Comparison of ENCODE assay signal across 22 cellular contexts in the genomic region with DNA sequence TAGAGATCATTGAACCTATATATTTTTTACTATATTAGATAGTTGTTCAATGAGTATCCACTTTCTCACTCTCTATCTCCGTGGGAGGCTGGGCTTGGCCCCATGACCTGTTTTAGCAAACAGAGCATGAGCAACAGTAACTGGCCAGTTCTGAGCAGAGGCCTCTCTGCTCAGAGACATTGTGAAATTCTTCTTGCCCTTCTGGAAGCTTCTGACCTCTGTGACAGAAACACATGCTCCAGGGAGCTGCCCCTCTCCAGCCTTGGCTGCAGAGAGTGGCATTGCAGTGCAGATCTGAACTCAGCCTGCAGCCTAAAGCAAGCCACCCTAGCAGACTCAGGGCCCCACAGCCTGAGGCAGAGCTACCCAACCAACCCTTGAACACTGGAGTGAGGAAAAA. TPM values are rescaled to one million over a fixed set of nuclear protein-coding genes. Genes with fewer than 3 reads are reported as not detected.
DNase-seq lines count a peak whose midpoint lies in the region; ATAC-seq and TF ChIP-seq lines count a peak whose summit lies in the region.
"Had no signal": no experiment of that assay in that cellular context is flagged by ENCODE, and none has a peak within 500 bp of the region (broad histone marks: within the 10 kb centered on the region; RNA-seq: fewer than 3 reads in every experiment).

No MANE protein-coding gene starts in this region.

- H3K4me2 ChIP-seq in IMR-90 (ENCODE audit: low read depth, low read length) (no peak overlapping the region), smooth muscle cell (no peak overlapping the region)

- no peak overlapping the region for H4K8ac ChIP-seq in IMR-90 (ENCODE audit: low read depth in 2 of 2, low read length in 2 of 2)

- DNase-seq in IMR-90 = peak; percentile 44
- DNase-seq in choroid plexus epithelial cell (ENCODE audit: low read depth) = peak; percentile 53
- DNase-seq in left lung = no peak
- no peak for DNase-seq in smooth muscle cell (lab: John Stamatoyannopoulos, UW; ENCODE audit: unreplicated experiment)
- no peak for DNase-seq in GOT3 (lab: John Stamatoyannopoulos, UW)
- DNase-seq: activated CD4-positive, alpha-beta memory T cell treated with anti-CD3 and anti-CD28 coated beads for 36 hours; activated naive CD4-positive, alpha-beta T cell; activated T-cell treated with anti-CD3 and anti-CD28 coated beads for 4 hours; CD8-positive, alpha-beta memory T cell; DMS79 treated with DMSO at 0.1 percent for 48 hours; effector memory CD8-positive, alpha-beta T cell; NCI-H1417; NCI-H526; stimulated activated CD4-positive, alpha-beta T cell treated with anti-CD3 and anti-CD28 coated beads, Interleukin-15, amount 100 ng/mL, for 24 hours had no signal

- no peak for TF ChIP-seq POLR2A in IMR-90 (IDR thresholded peaks at IDR 0.05; ENCODE audit: low read depth, low read length)

- H4K20me1 ChIP-seq in IMR-90 (ENCODE audit: insufficient read depth, low read length) (no peaks in the 10 kb centered on the region), smooth muscle cell (ENCODE audit: low read depth) (no peaks in the 10 kb centered on the region)

- H3K9me3 ChIP-seq in IMR-90 (ENCODE audit: control insufficient read depth, insufficient read depth, low read length) = no peaks in the 10 kb centered on the region; the same call in 1 of the 2 replicates
- H3K9me3 ChIP-seq in left lung = no peaks in the 10 kb centered on the region
- H3K9me3 ChIP-seq in smooth muscle cell (replicated peaks; ENCODE audit: low read depth) = no peaks in the 10 kb centered on the region
- H3K9me3 ChIP-seq: SJSA1 had no signal

- H3K36me3 ChIP-seq in IMR-90 (ENCODE audit: control insufficient read depth, insufficient read depth, low read length) = no peaks in the 10 kb centered on the region
- H3K36me3 ChIP-seq in left lung = no peaks in the 10 kb centered on the region
- no peaks in the 10 kb centered on the region for H3K36me3 ChIP-seq in smooth muscle cell (ENCODE audit: low read depth)
- H3K36me3 ChIP-seq: SJSA1 had no signal

- no peak overlapping the region for H3K23ac ChIP-seq in IMR-90 (ENCODE audit: low read depth, low read length)

- CTCF ChIA-PET in IMR-90 (lab: Yijun Ruan, JAX) = interaction anchor here (0.6 to 2.1 kb wide), 2 partner anchors 144 to 167 kb away, joined by 5 to 21 read pairs; no protein-coding TSS in a partner anchor

- POLR2A ChIA-PET in IMR-90 (lab: Charles Lee; ENCODE audit: unreplicated experiment) = no interaction called here

- no peak overlapping the region for H3K4ac ChIP-seq in IMR-90 (ENCODE audit: low read depth, low read length)

- no peak overlapping the region for H2BK20ac ChIP-seq in IMR-90 (ENCODE audit: low read depth, low read length)

- H2BK15ac ChIP-seq in IMR-90 (ENCODE audit: low read depth, low read length) = no peak overlapping the region

- peaks cover 6% of the 10 kb centered on the region; the same call in 1 of the 2 replicates for H3K9me1 ChIP-seq in IMR-90 (ENCODE audit: insufficient read depth, low read length)

- BruUV-seq in IMR-90 (replicated peaks; lab: Mats Ljungman, UMichigan) = no TSS peak

- H2AFZ ChIP-seq in IMR-90 (replicated peaks; ENCODE audit: low read length, poor library complexity) (no peak overlapping the region), smooth muscle cell (ENCODE audit: low read depth) (peak overlapping the region; percentile 58)

- no peak for TF ChIP-seq RAD21 in IMR-90 (IDR thresholded peaks at IDR 0.05; ENCODE audit: low read length)

- no peak overlapping the region; the same call in 1 of the 2 replicates for H4K5ac ChIP-seq in IMR-90 (ENCODE audit: low read depth, low read length)

- ATAC-seq in IMR-90 (ENCODE audit: low read depth) (peak; percentile 66), left lung (peak; percentile 5), HG03432 (IDR thresholded peaks at IDR 0.05; ENCODE audit: unreplicated experiment) (no peak), HG03097 (IDR thresholded peaks at IDR 0.05; ENCODE audit: low FRiP score, unreplicated experiment) (no peak)
- ATAC-seq: effector memory CD8-positive, alpha-beta T cell had no signal

- H2BK120ac ChIP-seq in IMR-90 (ENCODE audit: low read depth, low read length) = no peak overlapping the region

- H3K79me1 ChIP-seq in IMR-90 (ENCODE audit: low read depth in 1 of 2, low read length in 2 of 2) = no peaks in the 10 kb centered on the region

- TF ChIP-seq CTCF in IMR-90 (conservative IDR thresholded peaks at IDR 0.05; ENCODE audit: low read depth, low read length) (no peak), choroid plexus epithelial cell (conservative IDR thresholded peaks at IDR 0.05; ENCODE audit: low read depth, low read length) (no peak), left lung (IDR thresholded peaks at IDR 0.05) (no peak), smooth muscle cell (IDR thresholded peaks at IDR 0.05; ENCODE audit: borderline replicate concordance, insufficient read depth, poor library complexity, severe bottlenecking) (no peak)

- no peaks in the 10 kb centered on the region for H3F3A ChIP-seq in smooth muscle cell (ENCODE audit: low read depth)

- WGBS in IMR-90 (ENCODE audit: extremely low coverage in 2 of 2, insufficient read length in 1 of 2), 2 experiments = 20% methylated on average over 1 of the region's 1 CpG; no CpG with 5 or more reads in 1 of the 2 experiments
- WGBS in smooth muscle cell (ENCODE audit: low lambda C conversion rate) = 50% methylated on average over 1 of the region's 1 CpG

- H2AK9ac ChIP-seq in IMR-90 (replicated peaks; ENCODE audit: low read depth, low read length, poor library complexity) = no peak overlapping the region

- no peak overlapping the region for H3K9ac ChIP-seq in IMR-90 (ENCODE audit: low read depth, low read length)
- H3K9ac ChIP-seq in smooth muscle cell (ENCODE audit: low read depth) = no peak overlapping the region

- no peak overlapping the region for H2BK5ac ChIP-seq in IMR-90 (ENCODE audit: low read depth, low read length, poor library complexity, severe bottlenecking)

- no peak overlapping the region for H3K56ac ChIP-seq in IMR-90 (ENCODE audit: extremely low read depth, insufficient read depth, low read length)

- H3K4me3 ChIP-seq in IMR-90 (ENCODE audit: insufficient read depth, low read depth, low read length) = no peak overlapping the region
- H3K4me3 ChIP-seq in choroid plexus epithelial cell (ENCODE audit: low read depth, low read length) = no peak overlapping the region
- no peak overlapping the region for H3K4me3 ChIP-seq in left lung
- H3K4me3 ChIP-seq in smooth muscle cell = no peak overlapping the region
- H3K4me3 ChIP-seq: SJSA1 had no signal

- H2AK5ac ChIP-seq in IMR-90 (ENCODE audit: low read depth, low read length) = no peak overlapping the region

- no peak overlapping the region for H3K14ac ChIP-seq in IMR-90 (replicated peaks; ENCODE audit: low read depth, low read length)

- in situ Hi-C loops in IMR-90 (cut with MboI; ENCODE audit: low sequenced_read_pairs) = loop anchor here (5.0 kb wide), 1 partner anchor 145 kb away; no protein-coding TSS in a partner anchor

- no peak overlapping the region for H3K18ac ChIP-seq in IMR-90 (ENCODE audit: low read depth, low read length)

- intact Hi-C loops in IMR-90 (cut with micrococcal nuclease) = no loop called here
- intact Hi-C loops in left lung (cut with DNase I) = loop anchor here in 1 of 2 donors (5.0 kb wide), 1 partner anchor 145 kb away; no protein-coding TSS in a partner anchor

- H3K4me1 ChIP-seq in IMR-90 (ENCODE audit: control insufficient read depth, insufficient read depth, low read length) (peaks cover 9% of the 10 kb centered on the region), left lung (peaks cover 0 to 9% of the 10 kb centered on the region in 2 donors), smooth muscle cell (ENCODE audit: low read depth) (peaks cover 13% of the 10 kb centered on the region)
- H3K4me1 ChIP-seq: SJSA1 had no signal

- peaks cover 2% of the 10 kb centered on the region; the same call in 1 of the 2 replicates for H3K27me3 ChIP-seq in IMR-90 (ENCODE audit: control insufficient read depth, insufficient read depth, low read length)
- H3K27me3 ChIP-seq in left lung = no peaks in the 10 kb centered on the region
- H3K27me3 ChIP-seq in smooth muscle cell (ENCODE audit: low read depth) = no peaks in the 10 kb centered on the region
- H3K27me3 ChIP-seq: SJSA1 had no signal

- H3K79me2 ChIP-seq in smooth muscle cell (ENCODE audit: low read depth) = no peaks in the 10 kb centered on the region

- dilution Hi-C loops in IMR-90 (cut with HindIII; ENCODE audit: low sequenced_read_pairs, unreplicated experiment) = no loop called here

- H3K27ac ChIP-seq in IMR-90 (ENCODE audit: insufficient read depth, low read length) = peak overlapping the region; percentile 3; the same call in 1 of the 2 replicates
- no peak overlapping the region for H3K27ac ChIP-seq in left lung
- no peak overlapping the region for H3K27ac ChIP-seq in smooth muscle cell (ENCODE audit: low read depth)
- H3K27ac ChIP-seq: SJSA1 had no signal

- H4K91ac ChIP-seq in IMR-90 (ENCODE audit: insufficient read depth, low read depth, low read length) = no peak overlapping the region; the same call in 1 of the 2 replicates

TF ChIP-seq in IMR-90, 13 proteins besides CTCF, POLR2A, EP300 and RAD21:
- peak; percentile 66 for TF ChIP-seq CEBPB (IDR thresholded peaks at IDR 0.05; ENCODE audit: low read depth, low read length)
- no peak for TF ChIP-seq FOS (IDR thresholded peaks at IDR 0.05; ENCODE audit: low read depth, low read length)

RNA-seq across cellular contexts. Expression of gene FAM240A, which starts 20.5 kb away (rescaled TPM):
- total RNA-seq in IMR-90 (2012; rRNA removed) = not detected in 2 replicates
- polyA plus RNA-seq in IMR-90 (2012; rRNA removed) = not detected in 2 replicates
- polyA plus RNA-seq in IMR-90 (2012; cell fraction: cytosol; rRNA removed) = not detected in 2 replicates
- not detected in 2 replicates for polyA plus RNA-seq in IMR-90 (2012; cell fraction: nucleus; rRNA removed; ENCODE audit: low replicate concordance)
- not detected for total RNA-seq in left lung
- not detected in 2 replicates for total RNA-seq in smooth muscle cell
- not detected in 2 replicates for polyA plus RNA-seq in smooth muscle cell
- total RNA-seq: activated CD4-positive, alpha-beta memory T cell treated with anti-CD3 and anti-CD28 coated beads for 36 hours; CD8-positive, alpha-beta memory T cell; kidney epithelial cell; mesothelial cell of epicardium; pulmonary artery endothelial cell; SJSA1; temporal lobe had no signal
- polyA plus RNA-seq: CD8-positive, alpha-beta memory T cell; neural cell had no signal

Comparison
In these comparisons a context has a peak if more than half of its experiments do, and no peak if none do; other contexts are left out.
1. ATAC-seq: peak in IMR-90 (single experiment) and left lung (single experiment); none in HG03432 (single experiment) and HG03097 (single experiment).
2. DNase-seq: peak in IMR-90 (single experiment) and choroid plexus epithelial cell (single experiment); none in left lung (0 of 2), smooth muscle cell (single experiment) and GOT3 (single experiment).